2 cellular contexts compared by ENCODE assay signal in the genomic region with DNA sequence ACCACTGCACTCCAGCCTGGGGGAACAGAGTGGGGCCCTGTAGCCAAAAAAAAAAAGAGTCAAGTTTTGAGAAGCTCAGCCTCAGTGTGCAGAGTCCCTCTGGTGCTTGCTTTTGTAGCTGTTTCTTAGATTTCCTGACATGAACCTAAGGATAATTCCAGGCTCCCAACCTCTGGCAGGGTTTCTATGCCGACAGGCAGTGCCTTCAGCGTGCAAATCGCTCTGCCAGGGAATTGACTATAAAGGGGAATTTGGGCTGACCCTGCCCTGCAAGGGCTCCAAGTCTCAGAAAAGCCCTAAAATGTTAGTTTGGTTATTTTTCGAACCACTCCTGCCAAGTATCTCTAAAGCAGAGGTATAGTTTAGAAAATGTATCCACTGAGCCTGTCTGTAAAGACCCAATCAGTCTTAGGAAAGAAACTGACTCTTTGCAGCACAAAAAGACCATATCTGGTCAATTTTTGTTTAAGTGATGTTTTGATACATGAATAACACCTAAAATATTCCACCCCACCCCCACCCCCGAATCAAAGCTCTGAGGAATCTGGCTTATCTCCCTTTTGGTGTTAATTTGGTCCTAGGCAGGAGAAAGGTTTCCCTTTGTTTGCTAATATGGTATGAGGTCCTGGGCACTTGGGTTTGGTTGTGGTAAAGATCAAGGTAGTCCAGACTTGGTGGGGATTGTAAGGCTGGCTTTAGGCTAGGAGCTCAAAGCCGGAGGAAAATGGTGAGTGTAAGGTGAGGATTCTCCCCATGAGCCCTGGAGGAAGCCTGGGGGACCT.
TF ChIP-seq lines count a peak whose summit lies in the region.

No MANE protein-coding gene starts in this region.

TF ChIP-seq in A549, 52 proteins besides CTCF, POLR2A, EP300 and RAD21:
- no peak for TF ChIP-seq TFCP2L1 (CRISPR knock-in tag; IDR thresholded peaks at IDR 0.05)
- TF ChIP-seq GATA3 (IDR thresholded peaks at IDR 0.05; ENCODE audit: borderline replicate concordance), result no peak
- TF ChIP-seq CHD2 (IDR thresholded peaks at IDR 0.05; ENCODE audit: low read length, partially characterized antibody), result no peak
- TF ChIP-seq HOXB13 (CRISPR knock-in tag; IDR thresholded peaks at IDR 0.05; ENCODE audit: low read depth), result peak; percentile 26; the same call in 1 of the 2 replicates
- TF ChIP-seq RFX5 (IDR thresholded peaks at IDR 0.05), result no peak

TF ChIP-seq in HCT116, 20 proteins besides CTCF, POLR2A, EP300 and RAD21:
- TF ChIP-seq, protein P1, sequence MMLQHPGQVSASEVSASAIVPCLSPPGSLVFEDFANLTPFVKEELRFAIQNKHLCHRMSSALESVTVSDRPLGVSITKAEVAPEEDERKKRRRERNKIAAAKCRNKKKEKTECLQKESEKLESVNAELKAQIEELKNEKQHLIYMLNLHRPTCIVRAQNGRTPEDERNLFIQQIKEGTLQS (IDR thresholded peaks at IDR 0.05), result no peak
- TF ChIP-seq ELF1 (IDR thresholded peaks at IDR 0.05; ENCODE audit: borderline replicate concordance, low read depth) (no peak), EZH2 (IDR thresholded peaks at IDR 0.05) (no peak), ZFX (IDR thresholded peaks at IDR 0.05) (no peak), FOSL1 (IDR thresholded peaks at IDR 0.05; ENCODE audit: low read depth) (no peak), ZNF274 (IDR thresholded peaks at IDR 0.05; ENCODE audit: low read depth, low read length) (no peak), JUND (IDR thresholded peaks at IDR 0.05) (no peak; the same call in 1 of the 2 replicates), EZH2phosphoT487 (IDR thresholded peaks at IDR 0.05; ENCODE audit: borderline replicate concordance) (no peak), POLR2AphosphoS5 (IDR thresholded peaks at IDR 0.05; ENCODE audit: low read depth, low read length) (no peak), SRF (IDR thresholded peaks at IDR 0.05; ENCODE audit: low read depth) (no peak), YY1 (IDR thresholded peaks at IDR 0.05; ENCODE audit: extremely low read depth, insufficient replicate concordance, low read depth, low read length) (no peak)
- TF ChIP-seq, protein P2, sequence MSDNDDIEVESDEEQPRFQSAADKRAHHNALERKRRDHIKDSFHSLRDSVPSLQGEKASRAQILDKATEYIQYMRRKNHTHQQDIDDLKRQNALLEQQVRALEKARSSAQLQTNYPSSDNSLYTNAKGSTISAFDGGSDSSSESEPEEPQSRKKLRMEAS (IDR thresholded peaks at IDR 0.05), result no peak
